Comparison of ENCODE assay signal across 34 cellular contexts in the genomic region with DNA sequence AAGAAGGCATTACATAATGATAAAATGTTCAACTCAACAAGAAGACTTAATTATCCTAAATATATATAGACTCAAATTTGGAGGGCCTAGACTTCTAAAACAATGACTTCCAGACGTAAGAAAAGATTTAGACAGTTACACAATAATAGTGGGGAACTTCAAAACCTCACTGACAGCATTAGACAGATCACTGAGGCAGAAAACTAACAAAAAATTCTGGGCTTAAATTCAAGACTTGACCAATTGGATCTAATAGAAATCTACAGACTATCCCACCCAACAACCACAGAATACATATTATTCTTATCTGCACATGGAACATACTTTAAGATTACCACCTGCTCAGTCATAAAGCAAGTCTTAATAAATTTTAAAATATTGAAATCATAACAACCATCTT.
"Had no signal": no experiment of that assay in that cellular context is flagged by ENCODE, and none has a peak within 500 bp of the region (broad histone marks: within the 10 kb centered on the region; RNA-seq: fewer than 3 reads in every experiment).

No MANE protein-coding gene starts in this region.

- H3K4me1 Mint-ChIP-seq: activated B cell treated with CpG ODN at 0.5 μM for 24 hours; activated CD4-positive, alpha-beta T cell treated with anti-CD3 and anti-CD28 coated beads, Interleukin-2, amount 10 ng/mL, durations not matched to agents 24 days and 14 days; activated naive CD4-positive, alpha-beta T cell treated with anti-CD3 and anti-CD28 coated beads, Interleukin-2, amount 10 ng/mL, durations not matched to agents 7 days and 5 days; activated naive CD4-positive, alpha-beta T cell treated with anti-CD3 and anti-CD28 coated beads, Interleukin-2, amount 50 U/mL, for 24 hours; activated naive CD8-positive, alpha-beta T cell treated with anti-CD3 and anti-CD28 coated beads, Interleukin-2, amount 50 U/mL, for 24 hours; brain; central memory CD8-positive, alpha-beta T cell had no signal

- H3K4me3 Mint-ChIP-seq: activated B cell treated with CpG ODN at 0.5 μM for 24 hours; activated CD4-positive, alpha-beta memory T cell treated with anti-CD3 and anti-CD28 coated beads for 36 hours; activated CD4-positive, alpha-beta T cell treated with anti-CD3 and anti-CD28 coated beads, Interleukin-2, amount 10 ng/mL, durations not matched to agents 24 days and 14 days; activated CD8-positive, alpha-beta T cell treated with anti-CD3 and anti-CD28 coated beads for 36 hours; activated naive CD4-positive, alpha-beta T cell treated with anti-CD3 and anti-CD28 coated beads, Interleukin-2, amount 10 ng/mL, durations not matched to agents 7 days and 5 days; activated naive CD4-positive, alpha-beta T cell treated with anti-CD3 and anti-CD28 coated beads, Interleukin-2, amount 50 U/mL, for 24 hours; activated naive CD8-positive, alpha-beta T cell; activated naive CD8-positive, alpha-beta T cell treated with anti-CD3 and anti-CD28 coated beads, Interleukin-2, amount 10 ng/mL, durations not matched to agents 7 days and 5 days; activated naive CD8-positive, alpha-beta T cell treated with anti-CD3 and anti-CD28 coated beads, Interleukin-2, amount 50 U/mL, for 24 hours; brain; central memory CD8-positive, alpha-beta T cell; T-helper 1 cell treated with Interleukin-12 subunit alpha and Interleukin-12 subunit beta and Interleukin-4 antibody, amounts not matched to agents 30 μg/mL and 1 μg/mL, for 36 hours; T-helper 2 cell treated with Interferon-gamma antibody and Interleukin-4, amounts not matched to agents 5 μg/mL and 100 μg/mL, for 36 hours had no signal

- H3K27me3 Mint-ChIP-seq: activated CD4-positive, alpha-beta memory T cell treated with anti-CD3 and anti-CD28 coated beads for 36 hours; activated naive CD4-positive, alpha-beta T cell treated with anti-CD3 and anti-CD28 coated beads, Interleukin-2, amount 10 ng/mL, durations not matched to agents 7 days and 5 days had no signal

- H3K9me3 Mint-ChIP-seq: activated CD4-positive, alpha-beta T cell treated with anti-CD3 and anti-CD28 coated beads, Interleukin-2, amount 10 ng/mL, durations not matched to agents 24 days and 14 days; activated CD8-positive, alpha-beta T cell treated with anti-CD3 and anti-CD28 coated beads for 36 hours; activated naive CD4-positive, alpha-beta T cell treated with anti-CD3 and anti-CD28 coated beads, Interleukin-2, amount 10 ng/mL, durations not matched to agents 7 days and 5 days; activated naive CD4-positive, alpha-beta T cell treated with anti-CD3 and anti-CD28 coated beads, Interleukin-2, amount 50 U/mL, for 24 hours; activated naive CD8-positive, alpha-beta T cell treated with anti-CD3 and anti-CD28 coated beads, Interleukin-2, amount 10 ng/mL, durations not matched to agents 7 days and 5 days; activated naive CD8-positive, alpha-beta T cell treated with anti-CD3 and anti-CD28 coated beads, Interleukin-2, amount 50 U/mL, for 24 hours; activated T-helper 2 cell treated with anti-CD3 and anti-CD28 coated beads, Interferon-gamma antibody, Interleukin-2, Interleukin-4, amounts not matched to agents 10 μg/mL and 5 μg/mL and 100 μg/mL, durations not matched to agents 14 hours and 24 hours and 36 hours; central memory CD8-positive, alpha-beta T cell; T-helper 1 cell treated with Interleukin-12 subunit alpha and Interleukin-12 subunit beta and Interleukin-4 antibody, amounts not matched to agents 30 μg/mL and 1 μg/mL, for 36 hours; T-helper 2 cell treated with Interferon-gamma antibody and Interleukin-4, amounts not matched to agents 5 μg/mL and 100 μg/mL, for 36 hours had no signal

- DNase-seq: activated B cell treated with CpG ODN at 0.5 μM for 24 hours; activated CD4-positive, alpha-beta memory T cell treated with anti-CD3 and anti-CD28 coated beads for 36 hours; activated CD4-positive, alpha-beta T cell treated with anti-CD3 and anti-CD28 coated beads for 4 hours; activated CD4-positive, alpha-beta T cell treated with anti-CD3 and anti-CD28 coated beads, Interleukin-2, amount 10 ng/mL, durations not matched to agents 24 days and 14 days; activated CD4-positive, alpha-beta T cell treated with anti-CD3 and anti-CD28 coated beads, Interleukin-2, amount 50 U/mL, for 1 hour; activated CD4-positive, alpha-beta T cell treated with anti-CD3 and anti-CD28 coated beads, Interleukin-2, amount 50 U/mL, for 4 hours; activated CD4-positive, CD25-positive, alpha-beta regulatory T cell treated with anti-CD3 and anti-CD28 coated beads, Interleukin-2, amount 50 U/mL, for 72 hours; activated CD8-positive, alpha-beta memory T cell treated with anti-CD3 and anti-CD28 coated beads, Interleukin-2, amount 50 U/mL, for 4 hours; activated CD8-positive, alpha-beta T cell treated with anti-CD3 and anti-CD28 coated beads for 36 hours; activated effector memory CD4-positive, alpha-beta T cell treated with Interleukin-2 at 50 U/mL for 16 hours; activated gamma-delta T cell; activated naive CD4-positive, alpha-beta T cell treated with anti-CD3 and anti-CD28 coated beads, Interleukin-2, amount 10 ng/mL, durations not matched to agents 7 days and 5 days; activated naive CD4-positive, alpha-beta T cell treated with Interleukin-2 at 50 U/mL for 16 hours; activated naive CD8-positive, alpha-beta T cell treated with anti-CD3 and anti-CD28 coated beads, Interleukin-2, amount 10 ng/mL, durations not matched to agents 7 days and 5 days; activated naive CD8-positive, alpha-beta T cell treated with anti-CD3 and anti-CD28 coated beads, Interleukin-2, amount 50 U/mL, for 24 hours; activated T-cell treated with anti-CD3 and anti-CD28 coated beads for 4 hours; activated T-cell treated with anti-CD3 and anti-CD28 coated beads, Interleukin-2, amount 50 U/mL, for 1 hour; activated T-cell treated with anti-CD3 and anti-CD28 coated beads, Interleukin-2, amount 50 U/mL, for 48 hours; amygdala; anterior cingulate cortex; caudate nucleus; cerebellar nuclear complex; T-helper 1 cell; T-helper 2 cell; T-helper 9 cell had no signal

- H3K36me3 Mint-ChIP-seq: activated CD4-positive, alpha-beta memory T cell treated with anti-CD3 and anti-CD28 coated beads for 36 hours; activated naive CD4-positive, alpha-beta T cell treated with anti-CD3 and anti-CD28 coated beads, Interleukin-2, amount 10 ng/mL, durations not matched to agents 7 days and 5 days; activated naive CD8-positive, alpha-beta T cell; activated naive CD8-positive, alpha-beta T cell treated with anti-CD3 and anti-CD28 coated beads, Interleukin-2, amount 10 ng/mL, durations not matched to agents 7 days and 5 days; brain had no signal

- ATAC-seq: activated CD8-positive, alpha-beta T cell treated with anti-CD3 and anti-CD28 coated beads for 36 hours; activated naive CD8-positive, alpha-beta T cell treated with anti-CD3 and anti-CD28 coated beads, Interleukin-2, amount 50 U/mL, for 24 hours had no signal

- FAIRE-seq: bronchial epithelial cell, TTC549 had no signal
